ENCODE assay signal across 11 cellular contexts in genomic region chr3:177673105-177673804, GRCh38.
A peak's percentile ranks its signal among the peaks of the same experiment; 100 is the strongest.
DNase-seq lines count a peak whose midpoint lies in the region; ATAC-seq and TF ChIP-seq lines count a peak whose summit lies in the region.
"Had no signal": no experiment of that assay in that cellular context is flagged by ENCODE, and none has a peak within 500 bp of the region (broad histone marks: within the 10 kb centered on the region; RNA-seq: fewer than 3 reads in every experiment).

No MANE protein-coding gene starts in this region.

- H3K27ac ChIP-seq in AG04450 (ENCODE audit: low read depth, low read length): peak overlapping the region; percentile 85
- H3K27ac ChIP-seq: gastrocnemius medialis, RWPE1 had no signal

- peaks cover 20% of the 10 kb centered on the region for H3K4me1 Mint-ChIP-seq in endothelial cell (ENCODE audit: unreplicated experiment)

- no peaks in the 10 kb centered on the region for H3K9me3 ChIP-seq in AG04450 (ENCODE audit: control insufficient read depth, insufficient read depth, low read length)
- H3K9me3 ChIP-seq: gastrocnemius medialis had no signal

- no peaks in the 10 kb centered on the region for H3K36me3 Mint-ChIP-seq in endothelial cell (ENCODE audit: low read depth, unreplicated experiment)

- H3K27me3 ChIP-seq in AG04450 (ENCODE audit: control insufficient read depth, insufficient read depth, low read length): no peaks in the 10 kb centered on the region
- H3K27me3 ChIP-seq: gastrocnemius medialis had no signal

- H3K9me3 Mint-ChIP-seq in endothelial cell (ENCODE audit: unreplicated experiment): no peaks in the 10 kb centered on the region

- CTCF ChIA-PET in AG04450 (lab: Charles Lee): no interaction called here

- TF ChIP-seq CTCF in AG04450 (IDR thresholded peaks at IDR 0.05; ENCODE audit: low read depth, low read length) (no peak), NB4 (IDR thresholded peaks at IDR 0.05; ENCODE audit: low read depth, low read length) (no peak), epithelial cell of esophagus (IDR thresholded peaks at IDR 0.05; ENCODE audit: insufficient read depth, low read depth, low read length, missing control alignments) (no peak), endothelial cell (IDR thresholded peaks at IDR 0.05; ENCODE audit: unreplicated experiment) (no peak)

- no peak for ATAC-seq in GM21786 (IDR thresholded peaks at IDR 0.05; ENCODE audit: unreplicated experiment)

- POLR2A ChIA-PET in AG04450 (lab: Yijun Ruan, JAX): no interaction called here

- H3K27ac Mint-ChIP-seq in endothelial cell (ENCODE audit: unreplicated experiment): no peak overlapping the region

- H3K4me3 Mint-ChIP-seq in endothelial cell (ENCODE audit: unreplicated experiment): no peak overlapping the region

- H3K4me3 ChIP-seq in AG04450 (ENCODE audit: low read depth, low read length): no peak overlapping the region
- H3K4me3 ChIP-seq in NB4 (ENCODE audit: low read depth, low read length): no peak overlapping the region
- no peak overlapping the region for H3K4me3 ChIP-seq in epithelial cell of esophagus (ENCODE audit: low read length)
- H3K4me3 ChIP-seq: gastrocnemius medialis had no signal

- TF ChIP-seq POLR2A in NB4 (IDR thresholded peaks at IDR 0.05; ENCODE audit: extremely low read depth, insufficient read length): no peak

- peak; percentile 85 for DNase-seq in AG04450 (ENCODE audit: low read depth, low spot score)
- DNase-seq in NB4 (ENCODE audit: low read depth): peak; percentile 72
- peak; percentile 63 for DNase-seq in epithelial cell of esophagus (ENCODE audit: low read depth)
- peak; percentile 41 to 80 for DNase-seq in lung microvascular endothelial cell (ENCODE audit: low read depth in 2 of 2)
- DNase-seq in NK-92 (lab: John Stamatoyannopoulos, UW; ENCODE audit: unreplicated experiment): no peak
- no peak for DNase-seq in endothelial cell (ENCODE audit: low spot score)
- no peak for DNase-seq in HK-2 (ENCODE audit: unreplicated experiment)
- DNase-seq: gastrocnemius medialis, NCI-H1105 had no signal

- peaks cover 3% of the 10 kb centered on the region for H3K27me3 Mint-ChIP-seq in endothelial cell (ENCODE audit: unreplicated experiment)

Comparison
In these comparisons a context has a peak if more than half of its experiments do, and no peak if none do; other contexts are left out.
1. DNase-seq: peak in AG04450 (single experiment), NB4 (single experiment), epithelial cell of esophagus (single experiment) and lung microvascular endothelial cell (2 of 2); none in NK-92 (single experiment), endothelial cell (single experiment) and HK-2 (single experiment).